In the genomic region with DNA sequence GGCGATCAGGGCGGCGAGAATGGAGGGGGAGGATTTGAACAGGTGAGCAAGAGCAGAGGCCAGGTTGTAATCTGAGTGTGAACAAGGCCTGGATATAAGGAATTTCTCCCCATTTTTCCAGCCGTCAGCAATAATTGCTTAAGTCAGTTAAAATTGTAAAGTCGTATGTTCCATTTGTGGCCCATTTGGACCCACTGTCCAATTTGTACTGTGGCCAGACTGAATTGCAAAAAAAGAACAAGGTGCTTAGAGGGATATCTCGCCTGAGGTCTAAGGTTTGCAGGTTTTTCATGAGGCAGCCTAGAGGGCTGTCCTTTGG, we compare ENCODE assay signal across 8 cellular contexts. TPM values are rescaled to one million over a fixed set of nuclear protein-coding genes. Genes with fewer than 3 reads are reported as not detected.
A peak's percentile ranks its signal among the peaks of the same experiment; 100 is the strongest.
DNase-seq lines count a peak whose midpoint lies in the region; ATAC-seq and TF ChIP-seq lines count a peak whose summit lies in the region.
"Had no signal": no experiment of that assay in that cellular context is flagged by ENCODE, and none has a peak within 500 bp of the region (broad histone marks: within the 10 kb centered on the region; RNA-seq: fewer than 3 reads in every experiment).

No MANE protein-coding gene starts in this region.

- peak overlapping the region; percentile 46 for H3K4me3 Mint-ChIP-seq in GM23338

- H3K9ac ChIP-seq in OCI-LY3 (ENCODE audit: low read length): peak overlapping the region; percentile 79

- peaks cover 6% of the 10 kb centered on the region for H3K79me2 ChIP-seq in GM23338 (replicated peaks; ENCODE audit: insufficient read depth)
- no peaks in the 10 kb centered on the region for H3K79me2 ChIP-seq in OCI-LY3 (ENCODE audit: low read length)
- H3K79me2 ChIP-seq in osteoblast (ENCODE audit: insufficient read depth, low read length): no peaks in the 10 kb centered on the region

- H3K27ac Mint-ChIP-seq in GM23338: peak overlapping the region; percentile 96

- DNase-seq in GM23338 (ENCODE audit: low spot score) (no peak), coronary artery (ENCODE audit: low spot score) (no peak), osteoblast (ENCODE audit: insufficient read length, low spot score, missing footprints) (no peak), NCI-H2081 treated with DMSO at 0.1 percent for 48 hours (lab: John Stamatoyannopoulos, UW) (no peak), glomerular visceral epithelial cell (ENCODE audit: extremely low spot score) (no peak), NCI-H2029 (lab: John Stamatoyannopoulos, UW) (no peak)

- H2AFZ ChIP-seq in GM23338 (no peak overlapping the region), OCI-LY3 (ENCODE audit: low read depth, low read length) (peak overlapping the region; percentile 70; the same call in 1 of the 2 replicates), osteoblast (ENCODE audit: low read length) (peak overlapping the region; percentile 88)

- no peaks in the 10 kb centered on the region for H3K36me3 ChIP-seq in GM23338 (ENCODE audit: insufficient read depth)
- no peaks in the 10 kb centered on the region for H3K36me3 ChIP-seq in OCI-LY3 (replicated peaks; ENCODE audit: low read depth, low read length)
- no peaks in the 10 kb centered on the region for H3K36me3 ChIP-seq in osteoblast (ENCODE audit: insufficient read depth, low read length)
- H3K36me3 ChIP-seq: pancreas had no signal

- H3K27me3 Mint-ChIP-seq in GM23338 (ENCODE audit: insufficient read depth, low read depth, poor library complexity): peaks cover 14% of the 10 kb centered on the region

- peaks cover 9% of the 10 kb centered on the region for H3K36me3 Mint-ChIP-seq in GM23338 (ENCODE audit: low read depth)

- H3K4me1 Mint-ChIP-seq in GM23338: peaks cover 32% of the 10 kb centered on the region

- peak overlapping the region; percentile 15 for H3K4me3 ChIP-seq in GM23338
- peak overlapping the region; percentile 74 for H3K4me3 ChIP-seq in OCI-LY3 (ENCODE audit: low read length)
- peak overlapping the region; percentile 52 for H3K4me3 ChIP-seq in coronary artery
- H3K4me3 ChIP-seq in osteoblast (ENCODE audit: insufficient read depth, low read length): no peak overlapping the region
- H3K4me3 ChIP-seq: pancreas had no signal

- no peaks in the 10 kb centered on the region for H3K27me3 ChIP-seq in GM23338 (ENCODE audit: insufficient read depth)
- H3K27me3 ChIP-seq in OCI-LY3 (ENCODE audit: low read depth, low read length): no peaks in the 10 kb centered on the region
- H3K27me3 ChIP-seq in osteoblast (ENCODE audit: insufficient read depth, low read length): no peaks in the 10 kb centered on the region
- H3K27me3 ChIP-seq: pancreas had no signal

- H3K9me2 ChIP-seq in GM23338 (ENCODE audit: insufficient read depth): no peaks in the 10 kb centered on the region

- H3K9me3 Mint-ChIP-seq in GM23338: no peaks in the 10 kb centered on the region; the same call in 2 of the 3 replicates

- H3K4me2 ChIP-seq in GM23338 (peak overlapping the region; percentile 66), OCI-LY3 (ENCODE audit: low read length) (peak overlapping the region; percentile 85), osteoblast (ENCODE audit: insufficient read depth, low read length) (peak overlapping the region; percentile 75)

- H3K27ac ChIP-seq in GM23338 (ENCODE audit: low read depth) (peak overlapping the region; percentile 98), OCI-LY3 (ENCODE audit: low read length) (peak overlapping the region; percentile 51), coronary artery (no peak overlapping the region), osteoblast (ENCODE audit: low read depth, low read length) (peak overlapping the region; percentile 28)
- H3K27ac ChIP-seq: pancreas had no signal

- H3K9me3 ChIP-seq in OCI-LY3 (ENCODE audit: insufficient read depth, low read length) (no peaks in the 10 kb centered on the region), osteoblast (ENCODE audit: low read depth, low read length) (no peaks in the 10 kb centered on the region)
- H3K9me3 ChIP-seq: pancreas had no signal

- H3K4me1 ChIP-seq in GM23338 (ENCODE audit: insufficient read depth): peaks cover 32% of the 10 kb centered on the region
- peaks cover 12% of the 10 kb centered on the region for H3K4me1 ChIP-seq in OCI-LY3 (ENCODE audit: low read length)
- peaks cover 7% of the 10 kb centered on the region for H3K4me1 ChIP-seq in osteoblast (ENCODE audit: insufficient read depth, low read length)

- H3F3A ChIP-seq in GM23338 (replicated peaks; ENCODE audit: low read depth): peaks cover 7% of the 10 kb centered on the region; the same call in 1 of the 2 replicates

- TF ChIP-seq CTCF in GM23338 (conservative IDR thresholded peaks at IDR 0.05; ENCODE audit: low read depth in 2 of 2) (no peak), OCI-LY3 (IDR thresholded peaks at IDR 0.05; ENCODE audit: low read depth, low read length) (no peak), coronary artery (IDR thresholded peaks at IDR 0.05) (no peak), osteoblast (IDR thresholded peaks at IDR 0.05; ENCODE audit: extremely low read depth, low read depth, low read length) (no peak)

- no peak for ATAC-seq in GM23338

- H4K20me1 ChIP-seq in GM23338 (replicated peaks; ENCODE audit: insufficient read depth) (no peaks in the 10 kb centered on the region), OCI-LY3 (ENCODE audit: insufficient read depth, low read length) (no peaks in the 10 kb centered on the region), osteoblast (ENCODE audit: insufficient read depth, low read length) (no peaks in the 10 kb centered on the region)

TF ChIP-seq in GM23338, 12 proteins besides CTCF, POLR2A, EP300 and RAD21:
- TF ChIP-seq POLR2AphosphoS5 (IDR thresholded peaks at IDR 0.05; ENCODE audit: low read depth) (peak; percentile 1; the same call in 1 of the 2 replicates), CREB1 (CRISPR knock-in tag; IDR thresholded peaks at IDR 0.05; ENCODE audit: low read depth) (no peak)

RNA-seq across cellular contexts. Expression of a gene that starts 1.0 kb away (rescaled TPM):
- total RNA-seq in GM23338 (2014; rRNA removed; shearing (Covaris generic)): 37.0 and 44.2 TPM in 2 replicates
- polyA plus RNA-seq in GM23338 (2016; fragmentation: Nextera tagmentation; extraction: Ambion mirVana): 31.7 and 34.1 TPM in 2 replicates
- not detected in 2 replicates for total RNA-seq in osteoblast

RNA-seq across cellular contexts. Expression of a gene that starts 31.3 kb away (rescaled TPM):
- total RNA-seq in GM23338 (2014; rRNA removed; shearing (Covaris generic)): 42.4 and 51.5 TPM in 2 replicates
- 71.2 and 75.5 TPM in 2 replicates for polyA plus RNA-seq in GM23338 (2016; fragmentation: Nextera tagmentation; extraction: Ambion mirVana)
- 65.1 and 66.2 TPM in 2 replicates for total RNA-seq in osteoblast

RNA-seq across cellular contexts. Expression of a gene that starts 45.1 kb away (rescaled TPM):
- 50.2 TPM in 2 replicates for total RNA-seq in GM23338 (2014; rRNA removed; shearing (Covaris generic))
- 20.3 and 22.5 TPM in 2 replicates for polyA plus RNA-seq in GM23338 (2016; fragmentation: Nextera tagmentation; extraction: Ambion mirVana)
- 8.0 and 10.1 TPM in 2 replicates for total RNA-seq in osteoblast

RNA-seq across cellular contexts. Expression of a gene that starts 50.0 kb away (rescaled TPM):
- total RNA-seq in GM23338 (2014; rRNA removed; shearing (Covaris generic)): 21.9 and 29.9 TPM in 2 replicates
- 76.7 and 79.9 TPM in 2 replicates for polyA plus RNA-seq in GM23338 (2016; fragmentation: Nextera tagmentation; extraction: Ambion mirVana)
- total RNA-seq in osteoblast: 11.9 and 15.9 TPM in 2 replicates

Comparison
In these comparisons a context has a peak if more than half of its experiments do, and no peak if none do; other contexts are left out.
1. H3K27ac ChIP-seq: peak in GM23338 (single experiment), OCI-LY3 (single experiment) and osteoblast (single experiment); none in coronary artery (0 of 2).
2. RNA of a gene that starts 1.0 kb away (total RNA-seq): 37.0 to 44.2 TPM in GM23338; not detected in osteoblast; every median in the first group is over 10 times any median in the second.
3. Peak in every context shown above with its lines, with median percentiles within 50 percentile points of each other: H3K4me2 ChIP-seq.